In the genomic region with DNA sequence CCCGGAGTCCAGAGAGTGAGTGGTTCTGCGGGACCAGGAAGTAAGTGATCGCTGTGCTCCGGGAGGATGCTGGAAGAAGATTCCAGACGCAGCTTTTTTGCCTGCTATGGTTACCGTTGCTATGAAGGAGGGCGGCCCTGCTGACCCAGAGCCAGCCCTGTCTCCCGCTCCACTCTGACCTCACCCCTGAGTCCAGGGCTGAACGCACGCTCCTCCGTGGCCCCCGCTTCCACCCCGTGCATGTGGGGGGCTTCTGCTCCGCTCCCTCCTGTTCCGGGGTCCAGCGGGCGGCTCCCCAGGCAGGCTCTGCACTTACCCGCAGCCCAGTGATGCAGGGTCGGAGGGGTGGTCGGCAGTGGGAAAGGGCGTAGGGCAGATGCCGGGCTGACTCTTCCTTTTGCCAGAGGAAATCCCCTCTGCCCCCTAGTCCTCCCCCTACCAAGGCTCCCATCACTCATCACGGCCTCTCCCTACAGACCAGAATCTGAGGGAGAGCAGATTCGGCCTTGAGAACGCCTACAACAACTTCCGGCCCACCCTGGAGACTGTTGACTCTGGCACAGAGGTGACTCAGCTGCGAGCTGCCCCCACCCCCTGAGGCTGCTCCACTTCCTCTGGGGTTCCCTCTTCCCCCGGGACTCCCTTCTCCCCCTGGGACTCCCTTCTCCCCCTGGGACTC, we compare ENCODE assay signal across 8 cellular contexts. TPM values are rescaled to one million over a fixed set of nuclear protein-coding genes. Genes with fewer than 3 reads are reported as not detected.
DNase-seq lines count a peak whose midpoint lies in the region; ATAC-seq, FAIRE-seq and TF ChIP-seq lines count a peak whose summit lies in the region.

No MANE protein-coding gene starts in this region.

- peak overlapping the region; percentile 81 to 93 (median 81) for H3K4me3 Mint-ChIP-seq in T-cell

- DNase-seq in CMK (ENCODE audit: low read depth) (peak; percentile 30), HTR-8/SVneo (ENCODE audit: insufficient read length, low spot score) (peak; percentile 86), T-cell (peak; percentile 22 to 70 (median 58)), adrenal gland (peak; percentile 30 to 66 (median 58)), hepatocyte (ENCODE audit: low spot score) (peak; percentile 91), OCI-M2 (lab: John Stamatoyannopoulos, UW; ENCODE audit: unreplicated experiment) (no peak)

- no peak for FAIRE-seq in HTR-8/SVneo (lab: Jason Lieb, UNC)

- POLR2A ChIA-PET in T-cell (lab: Charles Lee), result no interaction called here

- no peaks in the 10 kb centered on the region for H3K79me2 ChIP-seq in hepatocyte

- peak overlapping the region; percentile 90 for H3K9ac ChIP-seq in skeletal muscle satellite cell (ENCODE audit: low read depth, low read length)

- TF ChIP-seq POLR2A in adrenal gland (IDR thresholded peaks at IDR 0.05), result no peak

- H3K4me1 ChIP-seq in adrenal gland (replicated peaks in 1 of 2), result peaks cover 0 to 5% of the 10 kb centered on the region in 2 donors
- H3K4me1 ChIP-seq in hepatocyte (ENCODE audit: insufficient read depth), result peaks cover 3% of the 10 kb centered on the region
- peaks cover 5% of the 10 kb centered on the region for H3K4me1 ChIP-seq in skeletal muscle satellite cell (ENCODE audit: control insufficient read depth, insufficient read depth, low read length)

- H3K4me2 ChIP-seq in hepatocyte, result peak overlapping the region; percentile 83
- H3K4me2 ChIP-seq in skeletal muscle satellite cell (ENCODE audit: low read length), result peak overlapping the region; percentile 94

- no peaks in the 10 kb centered on the region for H3K9me3 Mint-ChIP-seq in T-cell

- WGBS in adrenal gland, 4 donors, result 0 to 3% (median 1%) methylated on average over 13 to 28 of the region's 28 CpGs
- WGBS in hepatocyte (ENCODE audit: low lambda C conversion rate, missing lambda C conversion rate), result 5% methylated on average over 21 of the region's 28 CpGs

- peak; percentile 59 for ATAC-seq in GM21360 (IDR thresholded peaks at IDR 0.05; ENCODE audit: unreplicated experiment)
- ATAC-seq in T-cell (replicated peaks in 1 of 4), result peak; percentile 96 to 98 (median 96)

- H3K27ac ChIP-seq in adrenal gland (peak overlapping the region in 2 of 5 donors; percentile 52 to 63), hepatocyte (peak overlapping the region; percentile 80)

- CTCF ChIA-PET in T-cell (lab: Charles Lee), result interaction anchor here in 1 of 2 donors (0.6 kb wide), 1 partner anchor 63 kb away, joined by 3 read pairs; no protein-coding TSS in a partner anchor

- peak overlapping the region; percentile 82 to 90 for H3K27ac Mint-ChIP-seq in T-cell

- no peaks in the 10 kb centered on the region for H4K20me1 ChIP-seq in hepatocyte (ENCODE audit: insufficient read depth, poor library complexity, severe bottlenecking)

- H3K4me3 ChIP-seq in adrenal gland (peak overlapping the region in 1 of 4 donors; percentile 47), hepatocyte (no peak overlapping the region), skeletal muscle satellite cell (ENCODE audit: low read length) (peak overlapping the region; percentile 83)

- H3K4me1 Mint-ChIP-seq in T-cell, result peaks cover 15 to 28% (median 18%) of the 10 kb centered on the region in 3 donors

- H3K36me3 Mint-ChIP-seq in T-cell, result peaks cover 17% of the 10 kb centered on the region

- H3K27me3 ChIP-seq in adrenal gland, result no peaks in the 10 kb centered on the region
- no peaks in the 10 kb centered on the region for H3K27me3 ChIP-seq in hepatocyte
- peaks cover 9% of the 10 kb centered on the region for H3K27me3 ChIP-seq in skeletal muscle satellite cell (ENCODE audit: control insufficient read depth, insufficient read depth, low read length)

- no peaks in the 10 kb centered on the region for H3K36me3 ChIP-seq in adrenal gland (replicated peaks in 1 of 2)
- no peaks in the 10 kb centered on the region for H3K36me3 ChIP-seq in hepatocyte (replicated peaks; ENCODE audit: insufficient read depth, low read depth)
- H3K36me3 ChIP-seq in skeletal muscle satellite cell (ENCODE audit: insufficient read depth, low read length), result no peaks in the 10 kb centered on the region

- no peaks in the 10 kb centered on the region for H3K9me2 ChIP-seq in hepatocyte (replicated peaks; ENCODE audit: insufficient read depth)

- intact Hi-C loops in adrenal gland (cut with DNase I), result no loop called here

- no peak for TF ChIP-seq CTCF in adrenal gland (IDR thresholded peaks at IDR 0.05)
- no peak for TF ChIP-seq CTCF in hepatocyte (IDR thresholded peaks at IDR 0.05; ENCODE audit: poor library complexity)

- peak overlapping the region; percentile 73 for H2AFZ ChIP-seq in hepatocyte

- H3K27me3 Mint-ChIP-seq in T-cell, result peaks cover 7 to 20% of the 10 kb centered on the region in 2 donors

- H3K9me3 ChIP-seq in adrenal gland (replicated peaks in 1 of 3) (no peaks in the 10 kb centered on the region), hepatocyte (ENCODE audit: low read depth) (no peaks in the 10 kb centered on the region), skeletal muscle satellite cell (replicated peaks; ENCODE audit: low read length) (no peaks in the 10 kb centered on the region)

RNA-seq across cellular contexts. Expression of a gene that starts 2.6 kb away (rescaled TPM):
- total RNA-seq in T-cell, result not detected
- not detected for total RNA-seq in adrenal gland
- not detected for polyA plus RNA-seq in adrenal gland
- total RNA-seq in hepatocyte, result 8.7 and 18.3 TPM in 2 replicates
- 2.9 and 5.5 TPM in 2 replicates for polyA plus RNA-seq in hepatocyte
- total RNA-seq in skeletal muscle satellite cell (2012; rRNA removed), result under 0.01 TPM in 1 of 2 replicates, not detected in the other

RNA-seq across cellular contexts. Expression of a gene that starts 47.9 kb away (rescaled TPM):
- under 1 TPM in 3 of 5 donors, not detected in 2; 0.09 to 0.51 (median 0.33) TPM for total RNA-seq in T-cell
- total RNA-seq in adrenal gland, result under 1 TPM in 4 of 8 donors, not detected in 4; 0.07 to 0.77 (median 0.49) TPM
- 1 to 10 TPM in 2 of 3 donors, under 1 TPM in 1; 0.44 to 3.3 (median 3.0) TPM for polyA plus RNA-seq in adrenal gland
- 4.0 and 8.5 TPM in 2 replicates for total RNA-seq in hepatocyte
- polyA plus RNA-seq in hepatocyte, result 7.3 and 9.2 TPM in 2 replicates
- total RNA-seq in skeletal muscle satellite cell (2012; rRNA removed), result under 0.01 and 0.66 TPM in 2 replicates
